Comparison of ENCODE assay signal across 1 cellular context in the genomic region with DNA sequence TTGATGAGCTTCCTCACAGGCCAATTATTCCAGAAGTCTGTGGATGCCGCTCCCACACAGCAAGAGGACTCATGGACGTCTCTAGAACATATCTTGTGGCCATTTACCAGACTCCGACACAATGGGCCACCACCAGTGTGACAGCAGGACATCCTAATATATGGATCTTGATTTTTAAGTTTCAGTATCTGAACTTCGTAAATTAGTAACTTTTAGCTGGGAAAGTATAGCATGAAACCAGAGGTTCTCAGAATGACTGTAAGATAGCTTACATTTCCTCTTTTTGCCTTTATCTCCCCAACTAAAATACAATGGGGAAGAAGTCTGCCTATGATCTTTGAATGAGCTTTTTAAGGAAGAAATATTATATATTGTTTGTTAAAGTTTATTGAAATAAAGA.
TF ChIP-seq lines count a peak whose summit lies in the region.

No MANE protein-coding gene starts in this region.

TF ChIP-seq in GM12878, 131 proteins besides CTCF, POLR2A, EP300 and RAD21 (continued from another document):
- TF ChIP-seq, protein P1, sequence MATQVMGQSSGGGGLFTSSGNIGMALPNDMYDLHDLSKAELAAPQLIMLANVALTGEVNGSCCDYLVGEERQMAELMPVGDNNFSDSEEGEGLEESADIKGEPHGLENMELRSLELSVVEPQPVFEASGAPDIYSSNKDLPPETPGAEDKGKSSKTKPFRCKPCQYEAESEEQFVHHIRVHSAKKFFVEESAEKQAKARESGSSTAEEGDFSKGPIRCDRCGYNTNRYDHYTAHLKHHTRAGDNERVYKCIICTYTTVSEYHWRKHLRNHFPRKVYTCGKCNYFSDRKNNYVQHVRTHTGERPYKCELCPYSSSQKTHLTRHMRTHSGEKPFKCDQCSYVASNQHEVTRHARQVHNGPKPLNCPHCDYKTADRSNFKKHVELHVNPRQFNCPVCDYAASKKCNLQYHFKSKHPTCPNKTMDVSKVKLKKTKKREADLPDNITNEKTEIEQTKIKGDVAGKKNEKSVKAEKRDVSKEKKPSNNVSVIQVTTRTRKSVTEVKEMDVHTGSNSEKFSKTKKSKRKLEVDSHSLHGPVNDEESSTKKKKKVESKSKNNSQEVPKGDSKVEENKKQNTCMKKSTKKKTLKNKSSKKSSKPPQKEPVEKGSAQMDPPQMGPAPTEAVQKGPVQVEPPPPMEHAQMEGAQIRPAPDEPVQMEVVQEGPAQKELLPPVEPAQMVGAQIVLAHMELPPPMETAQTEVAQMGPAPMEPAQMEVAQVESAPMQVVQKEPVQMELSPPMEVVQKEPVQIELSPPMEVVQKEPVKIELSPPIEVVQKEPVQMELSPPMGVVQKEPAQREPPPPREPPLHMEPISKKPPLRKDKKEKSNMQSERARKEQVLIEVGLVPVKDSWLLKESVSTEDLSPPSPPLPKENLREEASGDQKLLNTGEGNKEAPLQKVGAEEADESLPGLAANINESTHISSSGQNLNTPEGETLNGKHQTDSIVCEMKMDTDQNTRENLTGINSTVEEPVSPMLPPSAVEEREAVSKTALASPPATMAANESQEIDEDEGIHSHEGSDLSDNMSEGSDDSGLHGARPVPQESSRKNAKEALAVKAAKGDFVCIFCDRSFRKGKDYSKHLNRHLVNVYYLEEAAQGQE (IDR thresholded peaks at IDR 0.05; ENCODE audit: low read depth, low read length): no peak
- TF ChIP-seq POLR2AphosphoS2 (IDR thresholded peaks at IDR 0.05; ENCODE audit: low read depth, low read length) (no peak), STAT3 (IDR thresholded peaks at IDR 0.05; ENCODE audit: low read depth, low read length) (no peak)
- TF ChIP-seq, protein P2, sequence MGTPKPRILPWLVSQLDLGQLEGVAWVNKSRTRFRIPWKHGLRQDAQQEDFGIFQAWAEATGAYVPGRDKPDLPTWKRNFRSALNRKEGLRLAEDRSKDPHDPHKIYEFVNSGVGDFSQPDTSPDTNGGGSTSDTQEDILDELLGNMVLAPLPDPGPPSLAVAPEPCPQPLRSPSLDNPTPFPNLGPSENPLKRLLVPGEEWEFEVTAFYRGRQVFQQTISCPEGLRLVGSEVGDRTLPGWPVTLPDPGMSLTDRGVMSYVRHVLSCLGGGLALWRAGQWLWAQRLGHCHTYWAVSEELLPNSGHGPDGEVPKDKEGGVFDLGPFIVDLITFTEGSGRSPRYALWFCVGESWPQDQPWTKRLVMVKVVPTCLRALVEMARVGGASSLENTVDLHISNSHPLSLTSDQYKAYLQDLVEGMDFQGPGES (IDR thresholded peaks at IDR 0.05): no peak
